ENCODE assay signal across 10 cellular contexts in genomic region chr5:16776611-16777251, GRCh38.
DNase-seq lines count a peak whose midpoint lies in the region; ATAC-seq and TF ChIP-seq lines count a peak whose summit lies in the region.
"Had no signal": no experiment of that assay in that cellular context is flagged by ENCODE, and none has a peak within 500 bp of the region (broad histone marks: within the 10 kb centered on the region; RNA-seq: fewer than 3 reads in every experiment).

No MANE protein-coding gene starts in this region.

- H4K20me1 ChIP-seq in MM.1S (ENCODE audit: insufficient read depth, low read length), result no peaks in the 10 kb centered on the region

- H3K27me3 ChIP-seq in MM.1S (replicated peaks; ENCODE audit: insufficient read depth, low read length), result no peaks in the 10 kb centered on the region

- no peaks in the 10 kb centered on the region for H3K9me3 ChIP-seq in MM.1S (replicated peaks; ENCODE audit: insufficient read depth, low read length)

- H3K4me1 Mint-ChIP-seq in activated CD4-positive, alpha-beta memory T cell treated with anti-CD3 and anti-CD28 coated beads for 36 hours (ENCODE audit: low read depth), result no peaks in the 10 kb centered on the region
- peaks cover 2% of the 10 kb centered on the region for H3K4me1 Mint-ChIP-seq in CD14-positive monocyte
- H3K4me1 Mint-ChIP-seq: IgD-negative memory B cell had no signal

- no peak overlapping the region for H3K9ac ChIP-seq in MM.1S (ENCODE audit: low read length)

- no peaks in the 10 kb centered on the region for H3K79me2 ChIP-seq in MM.1S (ENCODE audit: low read length)

- H3K36me3 ChIP-seq in MM.1S (replicated peaks; ENCODE audit: insufficient read depth, low read length), result no peaks in the 10 kb centered on the region

- POLR2A ChIA-PET in activated CD4-positive, alpha-beta memory T cell treated with anti-CD3 and anti-CD28 coated beads for 36 hours (lab: Charles Lee), result interaction anchor here (0.7 kb wide), 1 partner anchor 169 kb away, joined by 3 read pairs; no protein-coding TSS in a partner anchor

- no peaks in the 10 kb centered on the region for H3K4me1 ChIP-seq in MM.1S (ENCODE audit: low read length)

- H3K9me3 Mint-ChIP-seq in activated CD4-positive, alpha-beta memory T cell treated with anti-CD3 and anti-CD28 coated beads for 36 hours, result no peaks in the 10 kb centered on the region
- H3K9me3 Mint-ChIP-seq in CD14-positive monocyte, result peaks cover 0 to 2% (median 0%) of the 10 kb centered on the region in 7 donors
- H3K9me3 Mint-ChIP-seq: IgD-negative memory B cell had no signal

- no peaks in the 10 kb centered on the region for H3F3A ChIP-seq in MM.1S (ENCODE audit: insufficient read depth, low read length)

- no peaks in the 10 kb centered on the region for H3K9me2 ChIP-seq in MM.1S (replicated peaks; ENCODE audit: insufficient read depth, low read length)

- ATAC-seq in left lobe of liver, result peak; percentile 93
- no peak for ATAC-seq in GM18858 (IDR thresholded peaks at IDR 0.05; ENCODE audit: unreplicated experiment)

- no peak overlapping the region for H2AFZ ChIP-seq in MM.1S (ENCODE audit: low read length)

- no peak overlapping the region for H3K27ac ChIP-seq in MM.1S (ENCODE audit: low read length)

- CTCF ChIA-PET in activated CD4-positive, alpha-beta memory T cell treated with anti-CD3 and anti-CD28 coated beads for 36 hours (lab: Charles Lee), result interaction anchor here (0.7 kb wide), 1 partner anchor 14 kb away, joined by 3 read pairs; no protein-coding TSS in a partner anchor

- no peak overlapping the region for H3K4me3 ChIP-seq in MM.1S (ENCODE audit: low read length)

- no peaks in the 10 kb centered on the region for H3K36me3 Mint-ChIP-seq in activated CD4-positive, alpha-beta memory T cell treated with anti-CD3 and anti-CD28 coated beads for 36 hours
- H3K36me3 Mint-ChIP-seq in CD14-positive monocyte, result peaks cover 0 to 9% of the 10 kb centered on the region in 2 donors
- H3K36me3 Mint-ChIP-seq: IgD-negative memory B cell had no signal

- intact Hi-C loops in activated CD4-positive, alpha-beta memory T cell treated with anti-CD3 and anti-CD28 coated beads for 36 hours (cut with micrococcal nuclease), result no loop called here
- intact Hi-C loops in CD14-positive monocyte (cut with micrococcal nuclease), result no loop called here

- H3K4me2 ChIP-seq in MM.1S (ENCODE audit: low read depth, low read length), result no peak overlapping the region

- DNase-seq in Ammon's horn (ENCODE audit: low spot score) (peak; percentile 66), MM.1S (no peak), astrocyte of the hippocampus (ENCODE audit: low read depth, low spot score) (peak; percentile 36), left lobe of liver (ENCODE audit: low spot score) (no peak), CD14-positive monocyte (ENCODE audit: low spot score) (no peak)
- no peak for DNase-seq in activated CD4-positive, alpha-beta memory T cell treated with anti-CD3 and anti-CD28 coated beads for 36 hours
- DNase-seq in stimulated activated CD4-positive, alpha-beta T cell treated with anti-CD3 and anti-CD28 coated beads, Interleukin-2, amount 100 ng/mL, for 24 hours, result no peak
- DNase-seq: Calu3 had no signal

- H3K27ac Mint-ChIP-seq in activated CD4-positive, alpha-beta memory T cell treated with anti-CD3 and anti-CD28 coated beads for 36 hours, result no peak overlapping the region
- no peak overlapping the region for H3K27ac Mint-ChIP-seq in CD14-positive monocyte
- H3K27ac Mint-ChIP-seq: IgD-negative memory B cell had no signal

- peaks cover 5% of the 10 kb centered on the region for H3K27me3 Mint-ChIP-seq in activated CD4-positive, alpha-beta memory T cell treated with anti-CD3 and anti-CD28 coated beads for 36 hours
- H3K27me3 Mint-ChIP-seq in CD14-positive monocyte (ENCODE audit: low read depth in 3 of 3), result peaks cover 0 to 2% (median 0%) of the 10 kb centered on the region in 3 donors

- TF ChIP-seq CTCF in MM.1S (IDR thresholded peaks at IDR 0.05; ENCODE audit: low read length), result 0 out of 2 replicates have a peak, but pooled peaks have one; percentile 5
- no peak for TF ChIP-seq CTCF in CD14-positive monocyte (IDR thresholded peaks at IDR 0.05)

- no peak overlapping the region for H3K4me3 Mint-ChIP-seq in activated CD4-positive, alpha-beta memory T cell treated with anti-CD3 and anti-CD28 coated beads for 36 hours
- no peak overlapping the region for H3K4me3 Mint-ChIP-seq in CD14-positive monocyte
- H3K4me3 Mint-ChIP-seq: IgD-negative memory B cell had no signal

Comparison
In these comparisons a context has a peak if more than half of its experiments do, and no peak if none do; other contexts are left out.
1. DNase-seq: peak in Ammon's horn (single experiment) and astrocyte of the hippocampus (single experiment); none in MM.1S (single experiment), left lobe of liver (single experiment), activated CD4-positive, alpha-beta memory T cell treated with anti-CD3 and anti-CD28 coated beads for 36 hours (single experiment), stimulated activated CD4-positive, alpha-beta T cell treated with anti-CD3 and anti-CD28 coated beads, Interleukin-2, amount 100 ng/mL, for 24 hours (0 of 2) and CD14-positive monocyte (single experiment).